Comparison of ENCODE assay signal across 15 cellular contexts in genomic region chr14:37124617-37125016, GRCh38. TPM values are rescaled to one million over a fixed set of nuclear protein-coding genes. Genes with fewer than 3 reads are reported as not detected.
DNase-seq lines count a peak whose midpoint lies in the region; ATAC-seq, FAIRE-seq and TF ChIP-seq lines count a peak whose summit lies in the region.
"Had no signal": no experiment of that assay in that cellular context is flagged by ENCODE, and none has a peak within 500 bp of the region (broad histone marks: within the 10 kb centered on the region; RNA-seq: fewer than 3 reads in every experiment).

No MANE protein-coding gene starts in this region.

- in situ Hi-C loops in HepG2 (cut with HindIII; ENCODE audit: extremely low pct_ligation_motif_present, low pct_unique_long_range_greater_than_20kb) = no loop called here

- TF ChIP-seq CTCF in HepG2 (CRISPR knock-in tag; IDR thresholded peaks at IDR 0.05) (peak; percentile 62), right lobe of liver (IDR thresholded peaks at IDR 0.05) (no peak)

- no peaks in the 10 kb centered on the region for H4K20me1 ChIP-seq in HepG2 (ENCODE audit: insufficient read depth, low read length)

- H3K36me3 ChIP-seq in HepG2 (replicated peaks in 1 of 2; ENCODE audit: control insufficient read depth in 1 of 2, insufficient read depth in 2 of 2, low read length in 2 of 2) (no peaks in the 10 kb centered on the region), right lobe of liver (no peaks in the 10 kb centered on the region)
- H3K36me3 ChIP-seq: HAP-1 had no signal

- BruUV-seq in HepG2 (replicated peaks; lab: Mats Ljungman, UMichigan) = no TSS peak

- CTCF ChIA-PET in HepG2 (lab: Yijun Ruan, JAX; ENCODE audit: low intra/inter-chr PET ratio, low total read pairs) = no interaction called here

- TF ChIP-seq RAD21 in HepG2 (CRISPR knock-in tag; IDR thresholded peaks at IDR 0.05) = no peak

- H3K9me3 ChIP-seq in HepG2 (ENCODE audit: low read length) = no peaks in the 10 kb centered on the region
- no peaks in the 10 kb centered on the region for H3K9me3 ChIP-seq in right lobe of liver
- H3K9me3 ChIP-seq: HAP-1 had no signal

- H3K27me3 ChIP-seq in HepG2 (ENCODE audit: control insufficient read depth in 1 of 2, insufficient read depth in 2 of 2, low read length in 2 of 2) = no peaks in the 10 kb centered on the region
- H3K27me3 ChIP-seq in right lobe of liver = no peaks in the 10 kb centered on the region

- peak; percentile 41 for DNase-seq in HepG2 (ENCODE audit: low spot score)
- DNase-seq in right lobe of liver = no peak
- peak; percentile 36 for DNase-seq in NCI-H748 (lab: John Stamatoyannopoulos, UW; ENCODE audit: unreplicated experiment)
- DNase-seq in ecto neural progenitor cell (ENCODE audit: low spot score) = peak; percentile 46
- DNase-seq in UCSD-AML1 (lab: John Stamatoyannopoulos, UW; ENCODE audit: unreplicated experiment) = no peak
- no peak for DNase-seq in NOMO-1 (lab: John Stamatoyannopoulos, UW; ENCODE audit: unreplicated experiment in 2 of 2)
- DNase-seq in cortex of kidney (lab: John Stamatoyannopoulos, UW) = no peak
- DNase-seq in anterior cingulate cortex (lab: John Stamatoyannopoulos, UW) = no peak
- DNase-seq: activated B cell treated with CpG ODN at 0.5 μM for 24 hours; activated CD8-positive, alpha-beta memory T cell treated with anti-CD3 and anti-CD28 coated beads, Interleukin-2, amount 10 ng/mL, durations not matched to agents 7 days and 5 days; activated naive CD4-positive, alpha-beta T cell treated with anti-CD3 and anti-CD28 coated beads, Interleukin-2, amount 50 U/mL, for 16 hours; caudate nucleus had no signal

- no peak overlapping the region for H3K4me2 ChIP-seq in HepG2 (ENCODE audit: low read depth, low read length)

- 35% methylated on average over 3 of the region's 3 CpGs for WGBS in HepG2 (ENCODE audit: low lambda C conversion rate)
- 82% methylated on average over 1 of the region's 3 CpGs for WGBS in right lobe of liver (ENCODE audit: insufficient coverage, low coverage, low lambda C conversion rate, missing lambda C conversion rate)

- no peak for FAIRE-seq in HepG2 (lab: Jason Lieb, UNC)

- H3K9ac ChIP-seq in HepG2 (ENCODE audit: insufficient read depth, low read depth, low read length) = no peak overlapping the region

- H2AFZ ChIP-seq in HepG2 (ENCODE audit: low read length) = no peak overlapping the region

- TF ChIP-seq EP300 in HepG2 (IDR thresholded peaks at IDR 0.05; ENCODE audit: low read depth in 2 of 2, low read length in 2 of 2) = no peak
- no peak for TF ChIP-seq EP300 in HepG2 (CRISPR knock-in tag; IDR thresholded peaks at IDR 0.05; ENCODE audit: borderline replicate concordance)

- no peak overlapping the region for H3K4me3 ChIP-seq in HepG2 (replicated peaks in 1 of 3; ENCODE audit: insufficient read depth in 1 of 3, low read depth in 2 of 3, low read length in 3 of 3)
- no peak overlapping the region for H3K4me3 ChIP-seq in right lobe of liver
- H3K4me3 ChIP-seq: HAP-1 had no signal

- peak; percentile 81 for ATAC-seq in HepG2
- no peak for ATAC-seq in right lobe of liver
- ATAC-seq: activated CD8-positive, alpha-beta memory T cell treated with anti-CD3 and anti-CD28 coated beads, Interleukin-2, amount 10 ng/mL, durations not matched to agents 7 days and 5 days had no signal

- intact Hi-C loops in HepG2 (cut with micrococcal nuclease; ENCODE audit: unreplicated experiment) (no loop called here), right lobe of liver (cut with DNase I) (no loop called here)

- POLR2A ChIA-PET in HepG2 (lab: Yijun Ruan, JAX) = no interaction called here

- TF ChIP-seq POLR2A in HepG2 (IDR thresholded peaks at IDR 0.05; ENCODE audit: insufficient read depth in 1 of 2, low read depth in 2 of 2, low read length in 2 of 2) (no peak), right lobe of liver (IDR thresholded peaks at IDR 0.05) (no peak)

- H3K79me2 ChIP-seq in HepG2 (ENCODE audit: insufficient read depth, low read length) = no peaks in the 10 kb centered on the region

- H3K27ac ChIP-seq in HepG2 (ENCODE audit: extremely low read length, insufficient read depth, low read length) (no peak overlapping the region), right lobe of liver (no peak overlapping the region)
- H3K27ac ChIP-seq: HL-60 had no signal

- H3K4me1 ChIP-seq in HepG2 (ENCODE audit: insufficient read depth, low read length) = no peaks in the 10 kb centered on the region
- H3K4me1 ChIP-seq in right lobe of liver = no peaks in the 10 kb centered on the region
- H3K4me1 ChIP-seq: HAP-1 had no signal

TF ChIP-seq in HepG2, 621 proteins besides CTCF, POLR2A, EP300 and RAD21:
- TF ChIP-seq ZBTB7B (CRISPR knock-in tag; IDR thresholded peaks at IDR 0.05) = no peak
- TF ChIP-seq KLF15 (CRISPR knock-in tag; IDR thresholded peaks at IDR 0.05; ENCODE audit: borderline replicate concordance) = no peak
- 0 out of 2 replicates have a peak, but pooled peaks have one; percentile 39 for TF ChIP-seq ZNF562 (CRISPR knock-in tag; IDR thresholded peaks at IDR 0.05; ENCODE audit: borderline replicate concordance)
- no peak for TF ChIP-seq CREBL2 (CRISPR knock-in tag; IDR thresholded peaks at IDR 0.05; ENCODE audit: borderline replicate concordance)
- TF ChIP-seq STAG1 (CRISPR knock-in tag; IDR thresholded peaks at IDR 0.05) = peak; percentile 55

RNA-seq across cellular contexts. Expression of gene SLC25A21, which starts 47.8 kb away (rescaled TPM):
- total RNA-seq in HepG2 (2016; rRNA removed; fragmentation: Illumina TruSeq; extraction: Trizol) = 2.9 and 3.3 TPM in 2 replicates
- total RNA-seq in HepG2 (2016; cell fraction: cytosol; rRNA removed; fragmentation: Illumina TruSeq; extraction: Trizol; ENCODE audit: low read depth) = 0.44 and 0.51 TPM in 2 replicates
- total RNA-seq in HepG2 (2016; cell fraction: insoluble cytoplasmic fraction; rRNA removed; fragmentation: Illumina TruSeq; extraction: Trizol) = 3.2 and 3.8 TPM in 2 replicates
- total RNA-seq in HepG2 (2016; cell fraction: membrane; rRNA removed; fragmentation: Illumina TruSeq; extraction: Trizol) = 1.3 and 2.0 TPM in 2 replicates
- total RNA-seq in HepG2 (2016; cell fraction: nucleus; rRNA removed; fragmentation: Illumina TruSeq; extraction: Trizol) = 4.4 and 5.0 TPM in 2 replicates
- 0.60 and 1.9 TPM in 2 replicates for polyA plus RNA-seq in HepG2 (2011; rRNA removed)
- polyA plus RNA-seq in HepG2 (2011; cell fraction: cytosol; rRNA removed) = 0.47 and 0.60 TPM in 2 replicates
- polyA plus RNA-seq in HepG2 (2011; cell fraction: nucleus; rRNA removed) = 0.29 and 0.43 TPM in 2 replicates
- polyA plus RNA-seq in HepG2 (2012) = 0.44 and 1.4 TPM in 2 replicates
- polyA plus RNA-seq in HepG2 (2016; cell fraction: cytosol; fragmentation: Illumina TruSeq; extraction: Trizol; ENCODE audit: low read depth) = 0.25 and 0.49 TPM in 2 replicates
- 2.5 and 2.7 TPM in 2 replicates for polyA plus RNA-seq in HepG2 (2016; cell fraction: insoluble cytoplasmic fraction; fragmentation: Illumina TruSeq; extraction: Trizol; ENCODE audit: low read depth)
- polyA plus RNA-seq in HepG2 (2016; cell fraction: membrane; fragmentation: Illumina TruSeq; extraction: Trizol; ENCODE audit: low read depth) = 0.44 and 0.46 TPM in 2 replicates
- polyA plus RNA-seq in HepG2 (2016; cell fraction: nucleus; fragmentation: Illumina TruSeq; extraction: Trizol; ENCODE audit: insufficient read depth, low read depth) = 1.4 and 1.6 TPM in 2 replicates
- 1.1 and 1.9 TPM in 2 replicates for polyA minus RNA-seq in HepG2 (2011; rRNA and poly(A)+ RNA removed; ENCODE audit: low replicate concordance)
- polyA minus RNA-seq in HepG2 (2011; cell fraction: cytosol; rRNA and poly(A)+ RNA removed) = 0.26 and 2.6 TPM in 2 replicates
- polyA minus RNA-seq in HepG2 (2011; cell fraction: nucleus; rRNA and poly(A)+ RNA removed) = 2.4 and 2.7 TPM in 2 replicates
- total RNA-seq in right lobe of liver = under 1 TPM in 5 of 6 experiments, not detected in 1; 0.09 to 0.37 (median 0.18) TPM
- total RNA-seq: activated B cell treated with CpG ODN at 0.5 μM for 24 hours; activated CD8-positive, alpha-beta memory T cell treated with anti-CD3 and anti-CD28 coated beads, Interleukin-2, amount 10 ng/mL, durations not matched to agents 7 days and 5 days; OCI-LY7 had no signal

Comparison
In these comparisons a context has a peak if more than half of its experiments do, and no peak if none do; other contexts are left out.
1. DNase-seq: peak in HepG2 (single experiment), NCI-H748 (single experiment) and ecto neural progenitor cell (single experiment); none in right lobe of liver (0 of 3), UCSD-AML1 (single experiment), NOMO-1 (0 of 2), cortex of kidney (single experiment) and anterior cingulate cortex (0 of 58).